In the genomic region with DNA sequence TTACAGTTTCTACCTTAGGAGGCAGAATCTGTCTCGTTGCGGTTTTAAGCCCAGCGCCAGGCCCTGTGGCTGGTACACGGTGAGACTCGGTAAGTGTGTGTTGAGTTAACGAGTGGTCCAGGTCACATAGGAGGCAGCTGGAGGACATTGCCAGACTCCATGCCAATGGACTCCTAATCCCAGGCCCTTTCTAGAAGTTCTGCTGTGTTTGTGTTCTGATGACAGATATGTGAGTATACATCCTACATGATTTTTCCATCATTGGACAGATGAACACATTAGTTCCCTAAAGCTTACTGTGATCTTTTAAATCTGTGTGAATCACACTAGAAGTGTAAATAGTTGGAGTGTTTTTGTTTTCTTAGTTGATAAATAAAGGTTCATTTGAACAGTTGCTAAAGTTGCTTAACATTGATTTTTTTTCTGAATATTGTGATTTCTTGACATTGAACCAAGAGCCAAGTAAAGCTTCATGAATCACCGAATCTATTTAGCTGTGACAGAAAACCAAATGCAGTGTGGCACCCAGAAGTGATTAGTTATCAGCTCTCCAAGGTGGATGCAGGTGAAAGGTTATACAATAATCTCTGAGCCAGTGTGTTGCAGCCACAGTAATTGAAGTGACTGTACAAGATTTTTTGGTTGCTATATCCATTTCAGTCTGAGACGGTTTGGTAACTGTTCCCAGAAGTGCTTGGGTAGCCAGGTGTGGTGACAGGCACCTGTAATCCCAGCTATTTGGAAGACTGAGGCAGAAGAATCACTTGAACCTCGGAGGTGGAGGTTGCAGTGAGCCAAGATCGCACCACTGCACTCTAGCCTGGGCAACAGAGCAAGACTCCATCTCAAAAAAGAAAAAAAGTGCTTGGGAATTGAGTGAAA, we compare ENCODE assay signal across 11 cellular contexts. TPM values are rescaled to one million over a fixed set of nuclear protein-coding genes. Genes with fewer than 3 reads are reported as not detected.
A peak's percentile ranks its signal among the peaks of the same experiment; 100 is the strongest.
DNase-seq lines count a peak whose midpoint lies in the region; ATAC-seq and TF ChIP-seq lines count a peak whose summit lies in the region.
"Had no signal": no experiment of that assay in that cellular context is flagged by ENCODE, and none has a peak within 500 bp of the region (broad histone marks: within the 10 kb centered on the region; RNA-seq: fewer than 3 reads in every experiment).

No MANE protein-coding gene starts in this region.

- TF ChIP-seq RAD21 in IMR-90 (IDR thresholded peaks at IDR 0.05; ENCODE audit: low read length) = no peak

- CTCF ChIA-PET in CD4-positive, alpha-beta memory T cell (lab: Charles Lee; ENCODE audit: partially characterized antibody) = interaction anchor here (1.0 to 1.5 kb wide), 3 partner anchors 25 to 50 kb away, joined by 3 to 7 read pairs (median 4); no protein-coding TSS in a partner anchor
- CTCF ChIA-PET in IMR-90 (lab: Yijun Ruan, JAX) = interaction anchor here (0.9 kb wide), 1 partner anchor 9 kb away, joined by 3 read pairs; no protein-coding TSS in a partner anchor

- H3K4ac ChIP-seq in IMR-90 (ENCODE audit: low read depth, low read length) = peak overlapping the region; percentile 71

- no CpG with 5 or more reads among the region's 10 CpGs for WGBS in IMR-90 (ENCODE audit: extremely low coverage in 2 of 2, insufficient read length in 1 of 2), 2 experiments
- 87 to 89% methylated on average over 10 of the region's 10 CpGs for WGBS in tibial nerve, 2 donors

- H2BK20ac ChIP-seq in IMR-90 (ENCODE audit: low read depth, low read length) = peak overlapping the region; percentile 53; the same call in 1 of the 2 replicates

- H3K79me1 ChIP-seq in IMR-90 (ENCODE audit: low read depth in 1 of 2, low read length in 2 of 2) = peaks cover 6 to 43% of the 10 kb centered on the region in 2 experiments

- H4K8ac ChIP-seq in IMR-90 (ENCODE audit: low read depth in 2 of 2, low read length in 2 of 2) = peak overlapping the region in 1 of 2 experiments; percentile 52; a peak in 2 of 4 replicates

- no peaks in the 10 kb centered on the region for H3K9me3 ChIP-seq in CD4-positive, alpha-beta memory T cell (ENCODE audit: control insufficient read depth in 1 of 2, low read length in 2 of 2)
- H3K9me3 ChIP-seq in IMR-90 (ENCODE audit: control insufficient read depth, insufficient read depth, low read length) = no peaks in the 10 kb centered on the region
- H3K9me3 ChIP-seq in tibial nerve = no peaks in the 10 kb centered on the region

- peak overlapping the region in 5 of 7 donors; percentile 9 to 61 (median 33) for H3K27ac Mint-ChIP-seq in CD4-positive, alpha-beta memory T cell
- peak overlapping the region; percentile 26 to 82 for H3K27ac Mint-ChIP-seq in effector memory CD8-positive, alpha-beta T cell

- no peaks in the 10 kb centered on the region for H3K27me3 Mint-ChIP-seq in CD4-positive, alpha-beta memory T cell
- no peaks in the 10 kb centered on the region for H3K27me3 Mint-ChIP-seq in effector memory CD8-positive, alpha-beta T cell
- H3K27me3 Mint-ChIP-seq: CD4-positive, CD25-positive, alpha-beta regulatory T cell had no signal

- intact Hi-C loops in CD4-positive, alpha-beta memory T cell (cut with micrococcal nuclease) = no loop called here
- intact Hi-C loops in IMR-90 (cut with micrococcal nuclease) = no loop called here

- H3K36me3 ChIP-seq in CD4-positive, alpha-beta memory T cell (ENCODE audit: insufficient read depth, low read length) = no peaks in the 10 kb centered on the region
- no peaks in the 10 kb centered on the region for H3K36me3 ChIP-seq in IMR-90 (ENCODE audit: control insufficient read depth, insufficient read depth, low read length)
- peaks cover 0 to 42% (median 0%) of the 10 kb centered on the region in 3 donors for H3K36me3 ChIP-seq in tibial nerve

- dilution Hi-C loops in IMR-90 (cut with HindIII; ENCODE audit: low sequenced_read_pairs, unreplicated experiment) = no loop called here

- ATAC-seq in IMR-90 (ENCODE audit: low read depth) = no peak
- ATAC-seq in effector memory CD8-positive, alpha-beta T cell (replicated peaks) = no peak
- peak; percentile 7 for ATAC-seq in omental fat pad (ENCODE audit: low FRiP score)
- no peak for ATAC-seq in GM19324 (IDR thresholded peaks at IDR 0.05; ENCODE audit: low FRiP score, unreplicated experiment)

- H3K36me3 Mint-ChIP-seq in CD4-positive, alpha-beta memory T cell = peaks cover 23 to 45% of the 10 kb centered on the region in 2 donors
- H3K36me3 Mint-ChIP-seq in effector memory CD8-positive, alpha-beta T cell (ENCODE audit: insufficient read depth) = peaks cover 8% of the 10 kb centered on the region

- H2AFZ ChIP-seq in IMR-90 (replicated peaks; ENCODE audit: low read length, poor library complexity) = peak overlapping the region; percentile 27

- H2BK120ac ChIP-seq in IMR-90 (ENCODE audit: low read depth, low read length) = peak overlapping the region; percentile 64

- H3K4me1 ChIP-seq in CD4-positive, alpha-beta memory T cell (ENCODE audit: insufficient read depth, low read length) = no peaks in the 10 kb centered on the region
- H3K4me1 ChIP-seq in IMR-90 (ENCODE audit: control insufficient read depth, insufficient read depth, low read length) (peaks cover 23% of the 10 kb centered on the region), tibial nerve (no peaks in the 10 kb centered on the region)

- DNase-seq in CD4-positive, alpha-beta memory T cell = no peak
- DNase-seq in IMR-90 (peak; percentile 47), omental fat pad (ENCODE audit: low spot score) (no peak), tibial nerve (ENCODE audit: low spot score in 2 of 2) (no peak), superior temporal gyrus (ENCODE audit: extremely low spot score) (no peak), GM20000 (ENCODE audit: low spot score) (no peak)
- no peak for DNase-seq in effector memory CD8-positive, alpha-beta T cell
- DNase-seq: effector memory CD4-positive, alpha-beta T cell; NCI-H2081 had no signal

- peak overlapping the region; percentile 83 for H2BK5ac ChIP-seq in IMR-90 (ENCODE audit: low read depth, low read length, poor library complexity, severe bottlenecking)

- no peaks in the 10 kb centered on the region for H3K9me3 Mint-ChIP-seq in CD4-positive, alpha-beta memory T cell
- no peaks in the 10 kb centered on the region for H3K9me3 Mint-ChIP-seq in effector memory CD8-positive, alpha-beta T cell
- H3K9me3 Mint-ChIP-seq: CD4-positive, CD25-positive, alpha-beta regulatory T cell had no signal

- H3K18ac ChIP-seq in IMR-90 (ENCODE audit: low read depth, low read length) = peak overlapping the region; percentile 51; the same call in 1 of the 2 replicates

- no peak overlapping the region for H3K4me3 ChIP-seq in CD4-positive, alpha-beta memory T cell (ENCODE audit: low read length in 2 of 2)
- H3K4me3 ChIP-seq in IMR-90 (ENCODE audit: insufficient read depth, low read depth, low read length) (no peak overlapping the region), tibial nerve (no peak overlapping the region)

- H2AK9ac ChIP-seq in IMR-90 (replicated peaks; ENCODE audit: low read depth, low read length, poor library complexity) = peak overlapping the region; percentile 56

- H4K20me1 ChIP-seq in IMR-90 (ENCODE audit: insufficient read depth, low read length) = no peaks in the 10 kb centered on the region

- H3K23ac ChIP-seq in IMR-90 (ENCODE audit: low read depth, low read length) = peak overlapping the region; percentile 21

- peak overlapping the region; percentile 84 for H3K14ac ChIP-seq in IMR-90 (replicated peaks; ENCODE audit: low read depth, low read length)

- no peak for TF ChIP-seq EP300 in tibial nerve (IDR thresholded peaks at IDR 0.05)

- no peaks in the 10 kb centered on the region for H3K27me3 ChIP-seq in CD4-positive, alpha-beta memory T cell (ENCODE audit: insufficient read depth, low read length)
- H3K27me3 ChIP-seq in IMR-90 (ENCODE audit: control insufficient read depth, insufficient read depth, low read length) (no peaks in the 10 kb centered on the region), tibial nerve (no peaks in the 10 kb centered on the region)

- POLR2A ChIA-PET in CD4-positive, alpha-beta memory T cell (lab: Charles Lee; ENCODE audit: partially characterized antibody) = interaction anchor here (1.7 kb wide), 1 partner anchor 9 kb away, joined by 5 read pairs; no protein-coding TSS in a partner anchor
- POLR2A ChIA-PET in IMR-90 (lab: Charles Lee; ENCODE audit: unreplicated experiment) = interaction anchor here (0.6 kb wide), 1 partner anchor 1042 kb away, joined by 3 read pairs; no protein-coding TSS in a partner anchor

- peak overlapping the region; percentile 62; the same call in 2 of the 3 replicates for H2BK15ac ChIP-seq in IMR-90 (ENCODE audit: low read depth, low read length)

- BruUV-seq in IMR-90 (replicated peaks; lab: Mats Ljungman, UMichigan) = no TSS peak

- in situ Hi-C loops in IMR-90 (cut with MboI; ENCODE audit: low sequenced_read_pairs) = loop anchor here (10.0 kb wide), 1 partner anchor 48 kb away; the partner anchor contains the start of gene DOP1B

- H3K9me1 ChIP-seq in IMR-90 (ENCODE audit: insufficient read depth, low read length) = peaks cover 24% of the 10 kb centered on the region

- peak overlapping the region; percentile 55 for H4K91ac ChIP-seq in IMR-90 (ENCODE audit: insufficient read depth, low read depth, low read length)

- H3K27ac ChIP-seq in CD4-positive, alpha-beta memory T cell (ENCODE audit: low read depth, low read length) = no peak overlapping the region
- H3K27ac ChIP-seq in IMR-90 (ENCODE audit: insufficient read depth, low read length) = peak overlapping the region; percentile 16; the same call in 1 of the 2 replicates
- no peak overlapping the region for H3K27ac ChIP-seq in tibial nerve

- peak overlapping the region; percentile 95 for H2AK5ac ChIP-seq in IMR-90 (ENCODE audit: low read depth, low read length)

- peaks cover 0 to 9% (median under 1%) of the 10 kb centered on the region in 4 donors for H3K4me1 Mint-ChIP-seq in CD4-positive, alpha-beta memory T cell
- peaks cover 0 to 3% of the 10 kb centered on the region in 2 donors for H3K4me1 Mint-ChIP-seq in effector memory CD8-positive, alpha-beta T cell (ENCODE audit: low read depth in 2 of 2)

- no peak overlapping the region for H3K4me3 Mint-ChIP-seq in CD4-positive, alpha-beta memory T cell
- H3K4me3 Mint-ChIP-seq in effector memory CD8-positive, alpha-beta T cell = no peak overlapping the region
- H3K4me3 Mint-ChIP-seq: CD4-positive, CD25-positive, alpha-beta regulatory T cell had no signal

- TF ChIP-seq POLR2A in IMR-90 (IDR thresholded peaks at IDR 0.05; ENCODE audit: low read depth, low read length) (no peak), tibial nerve (IDR thresholded peaks at IDR 0.05) (no peak)

- TF ChIP-seq CTCF in IMR-90 (conservative IDR thresholded peaks at IDR 0.05; ENCODE audit: low read depth, low read length) (no peak), omental fat pad (IDR thresholded peaks at IDR 0.05) (no peak), tibial nerve (IDR thresholded peaks at IDR 0.05) (no peak), GM20000 (IDR thresholded peaks at IDR 0.05; ENCODE audit: extremely low read depth, missing control alignments) (no peak)

- H3K9ac ChIP-seq in IMR-90 (ENCODE audit: low read depth, low read length) = no peak overlapping the region

- H4K5ac ChIP-seq in IMR-90 (ENCODE audit: low read depth, low read length) = peak overlapping the region; percentile 3; the same call in 1 of the 2 replicates

- peak overlapping the region; percentile 11; the same call in 1 of the 2 replicates for H3K4me2 ChIP-seq in IMR-90 (ENCODE audit: low read depth, low read length)

- H3K56ac ChIP-seq in IMR-90 (ENCODE audit: extremely low read depth, insufficient read depth, low read length) = no peak overlapping the region

RNA-seq across cellular contexts. Expression of gene DOP1B, which starts 46.3 kb away (rescaled TPM):
- total RNA-seq in CD4-positive, alpha-beta memory T cell = 10 to 100 TPM; 24.0 to 27.3 TPM
- 10 to 100 TPM in 1 of 2 donors, 1 to 10 TPM in 1; 3.2 to 13.7 TPM for polyA plus RNA-seq in CD4-positive, alpha-beta memory T cell
- total RNA-seq in IMR-90 (2012; rRNA removed) = 7.5 and 8.8 TPM in 2 replicates
- polyA plus RNA-seq in IMR-90 (2012; rRNA removed) = 12.2 and 13.0 TPM in 2 replicates
- polyA plus RNA-seq in IMR-90 (2012; cell fraction: cytosol; rRNA removed) = 8.1 and 10.8 TPM in 2 replicates
- polyA plus RNA-seq in IMR-90 (2012; cell fraction: nucleus; rRNA removed; ENCODE audit: low replicate concordance) = 12.9 and 16.4 TPM in 2 replicates
- total RNA-seq in omental fat pad = 10 to 100 TPM in 3 of 4 donors, 1 to 10 TPM in 1; 6.9 to 17.7 (median 15.1) TPM
- 10 to 100 TPM; 12.3 to 29.9 (median 22.0) TPM for total RNA-seq in tibial nerve
